1 cellular context compared by ENCODE assay signal in genomic region chr7:128891942-128892269, GRCh38.
TF ChIP-seq lines count a peak whose summit lies in the region.

No MANE protein-coding gene starts in this region.

TF ChIP-seq in WTC11, 78 proteins besides CTCF, POLR2A, EP300 and RAD21 (continued from another document):
- no peak for TF ChIP-seq ZBTB21 (CRISPR knock-in tag; IDR thresholded peaks at IDR 0.05; ENCODE audit: borderline replicate concordance)
- TF ChIP-seq ZMAT4 (CRISPR knock-in tag; IDR thresholded peaks at IDR 0.05): no peak
- TF ChIP-seq ZNF219 (CRISPR knock-in tag; IDR thresholded peaks at IDR 0.05; ENCODE audit: borderline replicate concordance): no peak
- TF ChIP-seq ZNF671 (CRISPR knock-in tag; IDR thresholded peaks at IDR 0.05): no peak
- no peak for TF ChIP-seq ATF6 (CRISPR knock-in tag; IDR thresholded peaks at IDR 0.05)
- TF ChIP-seq SP1 (CRISPR knock-in tag; conservative IDR thresholded peaks at IDR 0.05): no peak
- TF ChIP-seq, protein P1, sequence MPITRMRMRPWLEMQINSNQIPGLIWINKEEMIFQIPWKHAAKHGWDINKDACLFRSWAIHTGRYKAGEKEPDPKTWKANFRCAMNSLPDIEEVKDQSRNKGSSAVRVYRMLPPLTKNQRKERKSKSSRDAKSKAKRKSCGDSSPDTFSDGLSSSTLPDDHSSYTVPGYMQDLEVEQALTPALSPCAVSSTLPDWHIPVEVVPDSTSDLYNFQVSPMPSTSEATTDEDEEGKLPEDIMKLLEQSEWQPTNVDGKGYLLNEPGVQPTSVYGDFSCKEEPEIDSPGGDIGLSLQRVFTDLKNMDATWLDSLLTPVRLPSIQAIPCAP (CRISPR knock-in tag; IDR thresholded peaks at IDR 0.05): no peak
- TF ChIP-seq E2F4 (CRISPR knock-in tag; IDR thresholded peaks at IDR 0.05; ENCODE audit: borderline replicate concordance, low read depth): no peak
- TF ChIP-seq PRRX2 (CRISPR knock-in tag; IDR thresholded peaks at IDR 0.05): no peak
- no peak for TF ChIP-seq ZNF121 (CRISPR knock-in tag; IDR thresholded peaks at IDR 0.05)
- TF ChIP-seq, protein P2, sequence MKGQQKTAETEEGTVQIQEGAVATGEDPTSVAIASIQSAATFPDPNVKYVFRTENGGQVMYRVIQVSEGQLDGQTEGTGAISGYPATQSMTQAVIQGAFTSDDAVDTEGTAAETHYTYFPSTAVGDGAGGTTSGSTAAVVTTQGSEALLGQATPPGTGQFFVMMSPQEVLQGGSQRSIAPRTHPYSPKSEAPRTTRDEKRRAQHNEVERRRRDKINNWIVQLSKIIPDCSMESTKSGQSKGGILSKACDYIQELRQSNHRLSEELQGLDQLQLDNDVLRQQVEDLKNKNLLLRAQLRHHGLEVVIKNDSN (CRISPR knock-in tag; IDR thresholded peaks at IDR 0.05): no peak
- TF ChIP-seq, protein P3, sequence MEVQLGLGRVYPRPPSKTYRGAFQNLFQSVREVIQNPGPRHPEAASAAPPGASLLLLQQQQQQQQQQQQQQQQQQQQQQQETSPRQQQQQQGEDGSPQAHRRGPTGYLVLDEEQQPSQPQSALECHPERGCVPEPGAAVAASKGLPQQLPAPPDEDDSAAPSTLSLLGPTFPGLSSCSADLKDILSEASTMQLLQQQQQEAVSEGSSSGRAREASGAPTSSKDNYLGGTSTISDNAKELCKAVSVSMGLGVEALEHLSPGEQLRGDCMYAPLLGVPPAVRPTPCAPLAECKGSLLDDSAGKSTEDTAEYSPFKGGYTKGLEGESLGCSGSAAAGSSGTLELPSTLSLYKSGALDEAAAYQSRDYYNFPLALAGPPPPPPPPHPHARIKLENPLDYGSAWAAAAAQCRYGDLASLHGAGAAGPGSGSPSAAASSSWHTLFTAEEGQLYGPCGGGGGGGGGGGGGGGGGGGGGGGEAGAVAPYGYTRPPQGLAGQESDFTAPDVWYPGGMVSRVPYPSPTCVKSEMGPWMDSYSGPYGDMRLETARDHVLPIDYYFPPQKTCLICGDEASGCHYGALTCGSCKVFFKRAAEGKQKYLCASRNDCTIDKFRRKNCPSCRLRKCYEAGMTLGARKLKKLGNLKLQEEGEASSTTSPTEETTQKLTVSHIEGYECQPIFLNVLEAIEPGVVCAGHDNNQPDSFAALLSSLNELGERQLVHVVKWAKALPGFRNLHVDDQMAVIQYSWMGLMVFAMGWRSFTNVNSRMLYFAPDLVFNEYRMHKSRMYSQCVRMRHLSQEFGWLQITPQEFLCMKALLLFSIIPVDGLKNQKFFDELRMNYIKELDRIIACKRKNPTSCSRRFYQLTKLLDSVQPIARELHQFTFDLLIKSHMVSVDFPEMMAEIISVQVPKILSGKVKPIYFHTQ (CRISPR knock-in tag; IDR thresholded peaks at IDR 0.05): no peak
- no peak for TF ChIP-seq IRF2 (CRISPR knock-in tag; IDR thresholded peaks at IDR 0.05; ENCODE audit: borderline replicate concordance, low read depth)
